In the genomic region with DNA sequence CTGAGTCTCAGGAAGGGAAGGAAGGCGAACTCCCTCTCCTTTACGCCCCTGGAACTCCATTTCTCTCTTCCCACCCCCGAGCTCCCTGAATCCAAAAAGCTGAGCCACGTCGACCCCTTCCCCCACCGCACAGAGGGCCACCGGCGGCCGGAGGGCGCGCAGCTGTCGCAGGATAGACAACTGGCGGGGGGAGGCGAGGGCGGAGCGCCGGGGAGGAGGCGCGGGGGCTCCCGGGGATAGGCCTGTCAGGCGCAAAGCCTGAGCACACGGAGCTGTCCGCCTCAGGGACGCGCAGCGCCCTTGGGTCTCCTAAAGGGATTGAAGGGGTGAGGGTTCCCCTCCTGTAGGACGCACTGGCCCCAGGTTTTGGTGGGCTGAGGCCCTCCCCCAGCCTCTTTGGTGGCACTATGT, we compare ENCODE assay signal across 13 cellular contexts. TPM values are rescaled to one million over a fixed set of nuclear protein-coding genes. Genes with fewer than 3 reads are reported as not detected.
DNase-seq lines count a peak whose midpoint lies in the region; ATAC-seq and TF ChIP-seq lines count a peak whose summit lies in the region.
"Had no signal": no experiment of that assay in that cellular context is flagged by ENCODE, and none has a peak within 500 bp of the region (broad histone marks: within the 10 kb centered on the region; RNA-seq: fewer than 3 reads in every experiment).

No MANE protein-coding gene starts in this region.

- no peak overlapping the region for H2AFZ ChIP-seq in DND-41 (ENCODE audit: low read depth, low read length)

- H3K4me2 ChIP-seq in DND-41 (ENCODE audit: insufficient read depth, low read length) = no peak overlapping the region

- DNase-seq in DND-41 (no peak), NCI-H2227 treated with DMSO at 0.1 percent for 48 hours (lab: John Stamatoyannopoulos, UW) (peak; percentile 26), foreskin keratinocyte (no peak), mesothelial cell of epicardium (ENCODE audit: low spot score in 2 of 2, unreplicated experiment in 2 of 2) (no peak), NCI-H187 (lab: John Stamatoyannopoulos, UW) (no peak), transverse colon (no peak), DMS114 treated with DMSO at 0.1 percent for 48 hours (lab: John Stamatoyannopoulos, UW; ENCODE audit: unreplicated experiment) (no peak)
- DNase-seq: activated CD4-positive, alpha-beta T cell treated with anti-CD3 and anti-CD28 coated beads, Interleukin-2, amount 50 U/mL, for 4 hours; body of pancreas; T-cell had no signal

- TF ChIP-seq POLR2A in transverse colon (IDR thresholded peaks at IDR 0.05) = no peak

- H3K27me3 ChIP-seq in DND-41 (ENCODE audit: insufficient read depth, low read length, poor library complexity) (no peaks in the 10 kb centered on the region), foreskin keratinocyte (peaks cover 74% of the 10 kb centered on the region), transverse colon (peaks cover 73% of the 10 kb centered on the region)

- in situ Hi-C loops in transverse colon (cut with MboI; ENCODE audit: low pct_ligation_motif_present in 1 of 4, low pct_unique_long_range_greater_than_20kb in 1 of 4, low sequenced_read_pairs in 3 of 4) = no loop called here

- H3K9ac ChIP-seq in DND-41 (ENCODE audit: low read depth, low read length) = no peak overlapping the region

- H3K9me3 Mint-ChIP-seq in mesothelial cell of epicardium = no peaks in the 10 kb centered on the region
- H3K9me3 Mint-ChIP-seq: activated T-helper 17 cell treated with anti-CD3 and anti-CD28 coated beads, Interleukin-2, amount 50 U/mL, for 72 hours; natural killer cell treated with Interleukin-12 subunit alpha and Interleukin-12 subunit beta and Interleukin-15 and Interleukin-18, amount 100 ng/mL, for 72 hours; T-cell had no signal

- H4K20me1 ChIP-seq in DND-41 (ENCODE audit: insufficient read depth, low read length) = no peaks in the 10 kb centered on the region; the same call in 1 of the 2 replicates

- peak overlapping the region; percentile 59 for H3K4me3 Mint-ChIP-seq in mesothelial cell of epicardium
- H3K4me3 Mint-ChIP-seq: activated T-helper 17 cell treated with anti-CD3 and anti-CD28 coated beads, Interleukin-2, amount 50 U/mL, for 72 hours; natural killer cell treated with Interleukin-12 subunit alpha and Interleukin-12 subunit beta and Interleukin-15 and Interleukin-18, amount 100 ng/mL, for 72 hours; T-cell had no signal

- peaks cover under 1% of the 10 kb centered on the region; the same call in 1 of the 2 replicates for H3K36me3 ChIP-seq in DND-41 (ENCODE audit: insufficient read depth, low read length)
- H3K36me3 ChIP-seq in transverse colon = no peaks in the 10 kb centered on the region

- WGBS in transverse colon (ENCODE audit: low coverage in 1 of 2), 2 donors = 8% methylated on average over 21 of the region's 27 CpGs; no CpG with 5 or more reads in 1 of the 2 donors

- H3K4me1 ChIP-seq in DND-41 (ENCODE audit: insufficient read depth, low read length) (no peaks in the 10 kb centered on the region), foreskin keratinocyte (no peaks in the 10 kb centered on the region), transverse colon (peaks cover 10 to 31% (median 23%) of the 10 kb centered on the region in 4 donors)

- no peak overlapping the region for H3K4me3 ChIP-seq in DND-41 (ENCODE audit: low read depth in 1 of 2, low read length in 2 of 2)
- H3K4me3 ChIP-seq in transverse colon = no peak overlapping the region
- H3K4me3 ChIP-seq: body of pancreas had no signal

- H3K36me3 Mint-ChIP-seq in mesothelial cell of epicardium = peaks cover 5% of the 10 kb centered on the region

- ATAC-seq in DND-41 (ENCODE audit: insufficient read depth, low read depth) = peak; percentile 28; the same call in 2 of the 3 replicates
- ATAC-seq in foreskin keratinocyte = peak; percentile 5
- no peak for ATAC-seq in esophagus mucosa
- ATAC-seq: activated T-helper 17 cell treated with anti-CD3 and anti-CD28 coated beads, Interleukin-2, amount 50 U/mL, for 72 hours; body of pancreas; natural killer cell treated with Interleukin-12 subunit alpha and Interleukin-12 subunit beta and Interleukin-15 and Interleukin-18, amount 100 ng/mL, for 72 hours; T-cell had no signal

- peaks cover 75% of the 10 kb centered on the region for H3K27me3 Mint-ChIP-seq in mesothelial cell of epicardium (ENCODE audit: low read depth)

- H3K9me3 ChIP-seq in DND-41 (ENCODE audit: insufficient read depth, low read length, severe bottlenecking) = no peaks in the 10 kb centered on the region
- H3K9me3 ChIP-seq in transverse colon = no peaks in the 10 kb centered on the region
- H3K9me3 ChIP-seq: body of pancreas had no signal

- TF ChIP-seq CTCF in DND-41 (IDR thresholded peaks at IDR 0.05; ENCODE audit: borderline replicate concordance, extremely low read depth, low read length, poor library complexity, severe bottlenecking) (no peak), foreskin keratinocyte (conservative IDR thresholded peaks at IDR 0.05) (no peak), mesothelial cell of epicardium (IDR thresholded peaks at IDR 0.05; ENCODE audit: unreplicated experiment) (no peak), transverse colon (IDR thresholded peaks at IDR 0.05) (no peak)

- H3K79me2 ChIP-seq in DND-41 (ENCODE audit: insufficient read depth, low read length) = no peaks in the 10 kb centered on the region

- H3K27ac ChIP-seq in DND-41 (ENCODE audit: low read length) (no peak overlapping the region), foreskin keratinocyte (no peak overlapping the region), transverse colon (no peak overlapping the region)
- H3K27ac ChIP-seq: body of pancreas had no signal

- no peak overlapping the region for H3K27ac Mint-ChIP-seq in mesothelial cell of epicardium
- H3K27ac Mint-ChIP-seq: activated T-helper 17 cell treated with anti-CD3 and anti-CD28 coated beads, Interleukin-2, amount 50 U/mL, for 72 hours; natural killer cell treated with Interleukin-12 subunit alpha and Interleukin-12 subunit beta and Interleukin-15 and Interleukin-18, amount 100 ng/mL, for 72 hours; T-cell had no signal

- TF ChIP-seq EP300 in transverse colon (IDR thresholded peaks at IDR 0.05; ENCODE audit: low read depth) = no peak

- H3K4me1 Mint-ChIP-seq in mesothelial cell of epicardium = peaks cover 10% of the 10 kb centered on the region

- intact Hi-C loops in transverse colon (cut with DNase I; ENCODE audit: low total_unique reads) = no loop called here

RNA-seq across cellular contexts. Expression of gene ACTA1, which starts 0.8 kb away (rescaled TPM):
- total RNA-seq in foreskin keratinocyte (not detected in 2 replicates), mesothelial cell of epicardium (3.6 to 4.1 TPM (median 3.9 TPM) in 3 replicates), esophagus mucosa (1.3 TPM), transverse colon (10 to 100 TPM in 1 of 4 donors, under 1 TPM in 1, not detected in 2; 0.95 to 17.5 TPM)
- polyA plus RNA-seq in foreskin keratinocyte = not detected in 2 replicates
- total RNA-seq: activated T-helper 17 cell treated with anti-CD3 and anti-CD28 coated beads, Interleukin-2, amount 50 U/mL, for 72 hours; natural killer cell treated with Interleukin-12 subunit alpha and Interleukin-12 subunit beta and Interleukin-15 and Interleukin-18, amount 100 ng/mL, for 72 hours had no signal
